In genomic region chr12:99153283-99153682, GRCh38 we compare ENCODE assay signal across 29 cellular contexts.
DNase-seq lines count a peak whose midpoint lies in the region; ATAC-seq and TF ChIP-seq lines count a peak whose summit lies in the region.
"Had no signal": no experiment of that assay in that cellular context is flagged by ENCODE, and none has a peak within 500 bp of the region (broad histone marks: within the 10 kb centered on the region; RNA-seq: fewer than 3 reads in every experiment).

No MANE protein-coding gene starts in this region.

- H3K18ac ChIP-seq in mesendoderm (ENCODE audit: low read length), result no peak overlapping the region

- no peak overlapping the region for H2BK15ac ChIP-seq in mesendoderm (replicated peaks; ENCODE audit: low read depth)

- no peaks in the 10 kb centered on the region for H3K27me3 ChIP-seq in endocrine pancreas (ENCODE audit: control insufficient read depth, insufficient read depth, low read length)
- H3K27me3 ChIP-seq in mesendoderm (ENCODE audit: insufficient read depth, low read length, poor library complexity), result no peaks in the 10 kb centered on the region

- H3K4me3 Mint-ChIP-seq in brain, result peak overlapping the region; percentile 73 to 93 (median 86)
- H3K4me3 Mint-ChIP-seq: B cell; CD8-positive, alpha-beta T cell; IgD-negative memory B cell had no signal

- H3K27me3 Mint-ChIP-seq in brain, result peaks cover 4% of the 10 kb centered on the region
- H3K27me3 Mint-ChIP-seq: B cell, IgD-negative memory B cell had no signal

- no peaks in the 10 kb centered on the region for H3K79me2 ChIP-seq in mesendoderm (ENCODE audit: control insufficient read depth, insufficient read depth, low read length)

- H4K5ac ChIP-seq in mesendoderm (ENCODE audit: low read length), result no peak overlapping the region

- H3K9me3 Mint-ChIP-seq in brain, result peaks cover 0 to 4% (median 0%) of the 10 kb centered on the region in 5 experiments
- H3K9me3 Mint-ChIP-seq: CD8-positive, alpha-beta T cell; IgD-negative memory B cell had no signal

- H3K9ac ChIP-seq in endocrine pancreas (ENCODE audit: control insufficient read depth, insufficient read depth, low read length) (no peak overlapping the region), mesendoderm (ENCODE audit: low read length) (no peak overlapping the region)
- H3K9ac ChIP-seq: KMS-11 had no signal

- H3K27ac Mint-ChIP-seq in brain, result peak overlapping the region; percentile 60 to 98 (median 96)
- H3K27ac Mint-ChIP-seq: B cell; CD8-positive, alpha-beta T cell; IgD-negative memory B cell had no signal

- H3K4me3 ChIP-seq in endocrine pancreas (ENCODE audit: control insufficient read depth, insufficient read depth, low read length) (peak overlapping the region; percentile 77), mesendoderm (ENCODE audit: low read length) (no peak overlapping the region)
- H3K4me3 ChIP-seq: HAP-1, SK-N-MC had no signal

- no peaks in the 10 kb centered on the region for H3K36me3 ChIP-seq in endocrine pancreas (ENCODE audit: control insufficient read depth, insufficient read depth, low read length)
- H3K36me3 ChIP-seq in mesendoderm (ENCODE audit: control insufficient read depth, insufficient read depth, low read length), result no peaks in the 10 kb centered on the region
- H3K36me3 ChIP-seq: HAP-1 had no signal

- H3K27ac ChIP-seq in mesendoderm (ENCODE audit: low read depth, low read length), result no peak overlapping the region
- H3K27ac ChIP-seq: 22Rv1, C4-2B, HL-60, KMS-11, SK-N-MC had no signal

- peaks cover 74% of the 10 kb centered on the region for H3K4me1 Mint-ChIP-seq in brain
- H3K4me1 Mint-ChIP-seq: B cell, IgD-negative memory B cell had no signal

- no peak for TF ChIP-seq CTCF in brain (conservative IDR thresholded peaks at IDR 0.05)

- no peaks in the 10 kb centered on the region for H3K79me1 ChIP-seq in mesendoderm (ENCODE audit: low read length)

- H4K8ac ChIP-seq in mesendoderm (ENCODE audit: low read depth, low read length), result no peak overlapping the region

- ATAC-seq in HG03097 (IDR thresholded peaks at IDR 0.05; ENCODE audit: low FRiP score, unreplicated experiment), result no peak
- ATAC-seq: CD8-positive, alpha-beta T cell had no signal

- no peak overlapping the region for H3K4me2 ChIP-seq in mesendoderm (ENCODE audit: low read length)
- H3K4me2 ChIP-seq: KMS-11 had no signal

- no peak overlapping the region for H2BK120ac ChIP-seq in mesendoderm (ENCODE audit: low read depth, low read length)

- no peak overlapping the region for H2AK5ac ChIP-seq in mesendoderm (ENCODE audit: low read length)

- no peak overlapping the region for H3K23ac ChIP-seq in mesendoderm (ENCODE audit: low read length)

- H3K9me3 ChIP-seq in endocrine pancreas (ENCODE audit: control insufficient read depth, low read length), result no peaks in the 10 kb centered on the region
- H3K9me3 ChIP-seq: Caco-2, HAP-1 had no signal

- no peaks in the 10 kb centered on the region for H3K36me3 Mint-ChIP-seq in brain
- H3K36me3 Mint-ChIP-seq: CD8-positive, alpha-beta T cell; IgD-negative memory B cell had no signal

- no peak overlapping the region for H3K56ac ChIP-seq in mesendoderm (ENCODE audit: low read length)

- no peak overlapping the region for H2BK5ac ChIP-seq in mesendoderm (ENCODE audit: low read length)

- WGBS in mesendoderm (ENCODE audit: extremely low coverage, insufficient coverage, low lambda C conversion rate), result no CpG with 5 or more reads among the region's 3 CpGs

- no peak overlapping the region for H3K4ac ChIP-seq in mesendoderm (ENCODE audit: low read depth, low read length)

- H3K4me1 ChIP-seq in endocrine pancreas (ENCODE audit: control insufficient read depth, insufficient read depth, low read length) (peaks cover 35% of the 10 kb centered on the region), mesendoderm (ENCODE audit: control insufficient read depth, low read depth, low read length) (no peaks in the 10 kb centered on the region)
- H3K4me1 ChIP-seq: Caco-2, HAP-1 had no signal

- DNase-seq in NCI-H1417 (lab: John Stamatoyannopoulos, UW), result peak in 2 of 3 experiments; percentile 17 to 58
- no peak for DNase-seq in NCI-H1417 treated with DMSO at 0.1 percent for 48 hours (lab: John Stamatoyannopoulos, UW)
- DNase-seq in mesendoderm, result no peak
- DNase-seq in NOMO-1 treated with DMSO at 0.1 percent for 48 hours (lab: John Stamatoyannopoulos, UW; ENCODE audit: unreplicated experiment), result no peak
- DNase-seq: Caco-2; CD8-positive, alpha-beta T cell; GDM1; GOT3; MM.1S; NCI-H1048; NCI-H1436; NCI-H187; NCI-H2081 treated with DMSO at 0.1 percent for 48 hours; NCI-H2171; NCI-H345; NCI-H524; NCI-H82; SIG-M5 had no signal

Comparison
In these comparisons a context has a peak if more than half of its experiments do, and no peak if none do; other contexts are left out.
1. DNase-seq: peak in NCI-H1417 (2 of 3); none in NCI-H1417 treated with DMSO at 0.1 percent for 48 hours (single experiment), mesendoderm (single experiment) and NOMO-1 treated with DMSO at 0.1 percent for 48 hours (single experiment).